Comparison of ENCODE assay signal across 29 cellular contexts in genomic region chr11:17333799-17334586, GRCh38. TPM values are rescaled to one million over a fixed set of nuclear protein-coding genes. Genes with fewer than 3 reads are reported as not detected.
DNase-seq lines count a peak whose midpoint lies in the region; ATAC-seq and TF ChIP-seq lines count a peak whose summit lies in the region.
"Had no signal": no experiment of that assay in that cellular context is flagged by ENCODE, and none has a peak within 500 bp of the region (broad histone marks: within the 10 kb centered on the region; RNA-seq: fewer than 3 reads in every experiment).

No MANE protein-coding gene starts in this region.

- H3K9me3 Mint-ChIP-seq in activated CD4-positive, alpha-beta T cell treated with anti-CD3 and anti-CD28 coated beads, Interleukin-2, amount 10 ng/mL, durations not matched to agents 7 days and 5 days = no peaks in the 10 kb centered on the region
- H3K9me3 Mint-ChIP-seq: dendritic cell treated with granulocyte-macrophage colony-stimulating factor and Interleukin-4, amounts not matched to agents 40 ng/mL and 50 ng/mL, for 4 days; GM23338; HFFc6 had no signal

- H3K4me3 Mint-ChIP-seq in activated CD4-positive, alpha-beta T cell treated with anti-CD3 and anti-CD28 coated beads, Interleukin-2, amount 10 ng/mL, durations not matched to agents 7 days and 5 days = no peak overlapping the region
- H3K4me3 Mint-ChIP-seq: dendritic cell treated with granulocyte-macrophage colony-stimulating factor and Interleukin-4, amounts not matched to agents 40 ng/mL and 50 ng/mL, for 4 days; GM23338; HFFc6 had no signal

- POLR2A ChIA-PET in activated CD4-positive, alpha-beta T cell treated with anti-CD3 and anti-CD28 coated beads, Interleukin-2, amount 10 ng/mL, durations not matched to agents 7 days and 5 days (lab: Charles Lee) = no interaction called here

- peaks cover 41% of the 10 kb centered on the region for H3K36me3 Mint-ChIP-seq in activated CD4-positive, alpha-beta T cell treated with anti-CD3 and anti-CD28 coated beads, Interleukin-2, amount 10 ng/mL, durations not matched to agents 7 days and 5 days (ENCODE audit: low read depth)

- ATAC-seq in heart right ventricle (peak in 5 of 8 donors; percentile 30 to 89 (median 86)), HG03045 (IDR thresholded peaks at IDR 0.05; ENCODE audit: unreplicated experiment) (no peak)
- ATAC-seq: GM23338, sciatic nerve had no signal

- no peaks in the 10 kb centered on the region for H3K27me3 ChIP-seq in heart right ventricle
- H3K27me3 ChIP-seq: esophagus squamous epithelium, suprapubic skin had no signal

- WGBS in heart right ventricle, 2 donors = 64 to 66% methylated on average over 4 of the region's 4 CpGs

- CTCF ChIA-PET in activated CD4-positive, alpha-beta T cell treated with anti-CD3 and anti-CD28 coated beads, Interleukin-2, amount 10 ng/mL, durations not matched to agents 7 days and 5 days (lab: Charles Lee) = interaction anchor here (1.2 to 1.8 kb wide), 2 partner anchors 15 to 65 kb away, joined by 3 to 5 read pairs; no protein-coding TSS in a partner anchor

- H3K27ac ChIP-seq in heart right ventricle = peak overlapping the region in 1 of 10 donors; percentile 25
- H3K27ac ChIP-seq: esophagus squamous epithelium, parathyroid adenoma, suprapubic skin had no signal

- intact Hi-C loops in heart right ventricle (cut with DNase I) = no loop called here

- H3K36me3 ChIP-seq in heart right ventricle = peaks cover 0 to 71% (median 16%) of the 10 kb centered on the region in 9 donors

- no peaks in the 10 kb centered on the region for H3K9me3 ChIP-seq in heart right ventricle
- H3K9me3 ChIP-seq: esophagus squamous epithelium, suprapubic skin had no signal

- H3K4me3 ChIP-seq in heart right ventricle = no peak overlapping the region
- H3K4me3 ChIP-seq: esophagus squamous epithelium, GM23338, suprapubic skin had no signal

- TF ChIP-seq CTCF in heart right ventricle (IDR thresholded peaks at IDR 0.05) = no peak

- peaks cover 0 to 9% (median 5%) of the 10 kb centered on the region in 9 donors for H3K4me1 ChIP-seq in heart right ventricle
- H3K4me1 ChIP-seq: esophagus squamous epithelium, parathyroid adenoma, suprapubic skin had no signal

- H3K27me3 Mint-ChIP-seq in activated CD4-positive, alpha-beta T cell treated with anti-CD3 and anti-CD28 coated beads, Interleukin-2, amount 10 ng/mL, durations not matched to agents 7 days and 5 days = no peaks in the 10 kb centered on the region
- H3K27me3 Mint-ChIP-seq: dendritic cell treated with granulocyte-macrophage colony-stimulating factor and Interleukin-4, amounts not matched to agents 40 ng/mL and 50 ng/mL, for 4 days had no signal

- peak overlapping the region; percentile 32 for H3K27ac Mint-ChIP-seq in activated CD4-positive, alpha-beta T cell treated with anti-CD3 and anti-CD28 coated beads, Interleukin-2, amount 10 ng/mL, durations not matched to agents 7 days and 5 days
- H3K27ac Mint-ChIP-seq: dendritic cell treated with granulocyte-macrophage colony-stimulating factor and Interleukin-4, amounts not matched to agents 40 ng/mL and 50 ng/mL, for 4 days; GM23338; HFFc6 had no signal

- H3K4me1 Mint-ChIP-seq in activated CD4-positive, alpha-beta T cell treated with anti-CD3 and anti-CD28 coated beads, Interleukin-2, amount 10 ng/mL, durations not matched to agents 7 days and 5 days = peaks cover 15% of the 10 kb centered on the region

- peak; percentile 16 for DNase-seq in activated CD4-positive, alpha-beta T cell treated with anti-CD3 and anti-CD28 coated beads, Interleukin-2, amount 10 ng/mL, durations not matched to agents 7 days and 5 days
- no peak for DNase-seq in activated CD4-positive, alpha-beta T cell treated with anti-CD3 and anti-CD28 coated beads, Interleukin-2, amount 50 U/mL, for 48 hours
- DNase-seq in MV-4-11 (lab: John Stamatoyannopoulos, UW) = peak; percentile 3
- DNase-seq in heart right ventricle = peak; percentile 21 to 23
- peak; percentile 62 for DNase-seq in putamen (ENCODE audit: low spot score)
- DNase-seq in DMS53 (lab: John Stamatoyannopoulos, UW) = no peak
- DNase-seq in H4 (ENCODE audit: low spot score) = no peak
- DNase-seq: 8988T; activated CD4-positive, alpha-beta T cell treated with anti-CD3 and anti-CD28 coated beads for 1 hour; activated naive CD4-positive, alpha-beta T cell treated with anti-CD3 and anti-CD28 coated beads, Interleukin-2, amount 50 U/mL, for 16 hours; activated T-cell treated with anti-CD3 and anti-CD28 coated beads, Interleukin-2, amount 50 U/mL, for 48 hours; central memory CD4-positive, alpha-beta T cell; DMS 273 treated with DMSO at 0.1 percent for 48 hours; esophagus squamous epithelium; foreskin melanocyte; HFFc6; KG1; MM.1S; NCI-H1436; NCI-H748 treated with DMSO at 0.1 percent for 48 hours; stimulated activated CD4-positive, alpha-beta T cell treated with anti-CD3 and anti-CD28 coated beads, Interleukin-4, amount 100 ng/mL, for 4 hours had no signal

RNA-seq across cellular contexts. Expression of gene NCR3LG1, which starts 17.6 kb away (rescaled TPM):
- under 1 TPM; 0.30 to 0.42 TPM for total RNA-seq in activated CD4-positive, alpha-beta T cell treated with anti-CD3 and anti-CD28 coated beads, Interleukin-2, amount 10 ng/mL, durations not matched to agents 7 days and 5 days
- 1 to 10 TPM in 7 of 10 donors, under 1 TPM in 3; 0.64 to 2.1 (median 1.3) TPM for total RNA-seq in heart right ventricle
- under 1 TPM; 0.07 to 0.29 TPM for polyA plus RNA-seq in heart right ventricle
- 3.5 and 4.6 TPM in 2 replicates for total RNA-seq in H4 (2014; rRNA removed; shearing (Covaris generic))

RNA-seq across cellular contexts. Expression of gene KCNJ11, which starts 54.5 kb away (rescaled TPM):
- 1 to 10 TPM in 1 of 2 experiments, under 1 TPM in 1; 0.64 to 1.2 TPM for total RNA-seq in activated CD4-positive, alpha-beta T cell treated with anti-CD3 and anti-CD28 coated beads, Interleukin-2, amount 10 ng/mL, durations not matched to agents 7 days and 5 days
- total RNA-seq in heart right ventricle = 10 to 100 TPM in 8 of 10 donors, 1 to 10 TPM in 2; 8.9 to 27.0 (median 14.4) TPM
- 10 to 100 TPM; 11.1 to 15.0 TPM for polyA plus RNA-seq in heart right ventricle
- 0.12 TPM in 1 of 2 replicates, not detected in the other for total RNA-seq in H4 (2014; rRNA removed; shearing (Covaris generic))
- total RNA-seq: HFFc6, RPMI7951, SK-MEL-5 had no signal

RNA-seq across cellular contexts. Expression of gene NUCB2, which starts 57.5 kb away (rescaled TPM):
- 100 to 1,000 TPM; 161 to 180 TPM for total RNA-seq in activated CD4-positive, alpha-beta T cell treated with anti-CD3 and anti-CD28 coated beads, Interleukin-2, amount 10 ng/mL, durations not matched to agents 7 days and 5 days
- total RNA-seq in heart right ventricle = 100 to 1,000 TPM in 5 of 10 donors, 10 to 100 TPM in 5; 78.8 to 175 (median 99.8) TPM
- 100 to 1,000 TPM; 139 to 156 TPM for polyA plus RNA-seq in heart right ventricle
- 66.8 and 83.7 TPM in 2 replicates for total RNA-seq in H4 (2014; rRNA removed; shearing (Covaris generic))

Comparison
In these comparisons a context has a peak if more than half of its experiments do, and no peak if none do; other contexts are left out.
1. DNase-seq: peak in activated CD4-positive, alpha-beta T cell treated with anti-CD3 and anti-CD28 coated beads, Interleukin-2, amount 10 ng/mL, durations not matched to agents 7 days and 5 days (single experiment), MV-4-11 (single experiment), heart right ventricle (2 of 2) and putamen (single experiment); none in activated CD4-positive, alpha-beta T cell treated with anti-CD3 and anti-CD28 coated beads, Interleukin-2, amount 50 U/mL, for 48 hours (0 of 2), DMS53 (single experiment) and H4 (single experiment).